ENCODE assay signal across 13 cellular contexts in genomic region chr1:95096218-95096841, GRCh38. TPM values are rescaled to one million over a fixed set of nuclear protein-coding genes. Genes with fewer than 3 reads are reported as not detected.
DNase-seq lines count a peak whose midpoint lies in the region; ATAC-seq and TF ChIP-seq lines count a peak whose summit lies in the region.
"Had no signal": no experiment of that assay in that cellular context is flagged by ENCODE, and none has a peak within 500 bp of the region (broad histone marks: within the 10 kb centered on the region; RNA-seq: fewer than 3 reads in every experiment).

No MANE protein-coding gene starts in this region.

- no peak overlapping the region for H3K4me3 ChIP-seq in liver (ENCODE audit: low read depth in 1 of 3, low read length in 3 of 3)

- no peaks in the 10 kb centered on the region for H3K9me3 Mint-ChIP-seq in activated naive CD8-positive, alpha-beta T cell treated with anti-CD3 and anti-CD28 coated beads, Interleukin-2, amount 50 U/mL, for 24 hours
- H3K9me3 Mint-ChIP-seq in T-cell: no peaks in the 10 kb centered on the region
- H3K9me3 Mint-ChIP-seq: CD4-positive, alpha-beta T cell; mesothelial cell of epicardium; T-helper 1 cell treated with Interleukin-12 subunit alpha and Interleukin-12 subunit beta and Interleukin-4 antibody, amounts not matched to agents 30 μg/mL and 1 μg/mL, for 36 hours; type B pancreatic cell had no signal

- H3K27ac Mint-ChIP-seq in activated naive CD8-positive, alpha-beta T cell treated with anti-CD3 and anti-CD28 coated beads, Interleukin-2, amount 50 U/mL, for 24 hours: no peak overlapping the region
- H3K27ac Mint-ChIP-seq in T-cell: no peak overlapping the region
- H3K27ac Mint-ChIP-seq: CD4-positive, alpha-beta T cell; mesothelial cell of epicardium; T-helper 1 cell treated with Interleukin-12 subunit alpha and Interleukin-12 subunit beta and Interleukin-4 antibody, amounts not matched to agents 30 μg/mL and 1 μg/mL, for 36 hours; type B pancreatic cell had no signal

- TF ChIP-seq CTCF in liver (IDR thresholded peaks at IDR 0.05; ENCODE audit: low read depth, low read length, missing input control): peak; percentile 7

- no peaks in the 10 kb centered on the region for H3K4me1 Mint-ChIP-seq in activated naive CD8-positive, alpha-beta T cell treated with anti-CD3 and anti-CD28 coated beads, Interleukin-2, amount 50 U/mL, for 24 hours
- no peaks in the 10 kb centered on the region for H3K4me1 Mint-ChIP-seq in T-cell
- H3K4me1 Mint-ChIP-seq: mesothelial cell of epicardium had no signal

- POLR2A ChIA-PET in T-cell (lab: Charles Lee): no interaction called here

- H3K4me1 ChIP-seq in liver (ENCODE audit: control insufficient read depth in 4 of 4, insufficient read depth in 4 of 4, low read length in 3 of 4): peaks cover 0 to 12% (median 10%) of the 10 kb centered on the region in 4 donors

- H3K9me3 ChIP-seq in liver (ENCODE audit: control insufficient read depth in 4 of 4, low read length in 3 of 4): no peaks in the 10 kb centered on the region

- DNase-seq in NCI-H2029 treated with DMSO at 0.1 percent for 48 hours (lab: John Stamatoyannopoulos, UW): no peak
- DNase-seq in activated naive CD8-positive, alpha-beta T cell treated with anti-CD3 and anti-CD28 coated beads, Interleukin-2, amount 50 U/mL, for 24 hours: no peak
- DNase-seq in T-cell: no peak
- no peak for DNase-seq in D341Med (ENCODE audit: low spot score)
- DNase-seq: CD4-positive, alpha-beta T cell; NCI-H146 had no signal

- H3K9ac ChIP-seq in liver (ENCODE audit: low read depth in 1 of 2, low read length in 2 of 2): no peak overlapping the region

- peak; percentile 23 for ATAC-seq in GM18858 (IDR thresholded peaks at IDR 0.05; ENCODE audit: unreplicated experiment)
- peak; percentile 21 for ATAC-seq in GM21737 (IDR thresholded peaks at IDR 0.05; ENCODE audit: unreplicated experiment)
- ATAC-seq in HG03558 (IDR thresholded peaks at IDR 0.05; ENCODE audit: extremely low read depth, unreplicated experiment): peak; percentile 18
- no peak for ATAC-seq in activated naive CD8-positive, alpha-beta T cell treated with anti-CD3 and anti-CD28 coated beads, Interleukin-2, amount 50 U/mL, for 24 hours
- no peak for ATAC-seq in T-cell (replicated peaks in 1 of 4)

- WGBS in liver: 38% methylated on average over 6 of the region's 6 CpGs

- H3K36me3 ChIP-seq in liver (ENCODE audit: control insufficient read depth in 4 of 4, insufficient read depth in 3 of 4, low read depth in 1 of 4, low read length in 3 of 4): no peaks in the 10 kb centered on the region

- no peaks in the 10 kb centered on the region for H3K27me3 ChIP-seq in liver (ENCODE audit: control insufficient read depth in 4 of 4, insufficient read depth in 4 of 4, low read length in 3 of 4)

- no peak overlapping the region for H3K4me3 Mint-ChIP-seq in activated naive CD8-positive, alpha-beta T cell treated with anti-CD3 and anti-CD28 coated beads, Interleukin-2, amount 50 U/mL, for 24 hours
- H3K4me3 Mint-ChIP-seq in T-cell: no peak overlapping the region
- H3K4me3 Mint-ChIP-seq: CD4-positive, alpha-beta T cell; mesothelial cell of epicardium; T-helper 1 cell treated with Interleukin-12 subunit alpha and Interleukin-12 subunit beta and Interleukin-4 antibody, amounts not matched to agents 30 μg/mL and 1 μg/mL, for 36 hours; type B pancreatic cell had no signal

- no peaks in the 10 kb centered on the region for H3K36me3 Mint-ChIP-seq in activated naive CD8-positive, alpha-beta T cell treated with anti-CD3 and anti-CD28 coated beads, Interleukin-2, amount 50 U/mL, for 24 hours (ENCODE audit: low read depth)
- no peaks in the 10 kb centered on the region for H3K36me3 Mint-ChIP-seq in T-cell
- H3K36me3 Mint-ChIP-seq: mesothelial cell of epicardium, type B pancreatic cell had no signal

- peak overlapping the region; percentile 74 to 94 for H3K27ac ChIP-seq in liver (ENCODE audit: low read depth in 1 of 2, low read length in 2 of 2)

- H3K27me3 Mint-ChIP-seq in activated naive CD8-positive, alpha-beta T cell treated with anti-CD3 and anti-CD28 coated beads, Interleukin-2, amount 50 U/mL, for 24 hours: peaks cover 14% of the 10 kb centered on the region
- peaks cover 9 to 17% of the 10 kb centered on the region in 2 donors for H3K27me3 Mint-ChIP-seq in T-cell
- H3K27me3 Mint-ChIP-seq: type B pancreatic cell had no signal

- CTCF ChIA-PET in T-cell (lab: Charles Lee): no interaction called here

- peak; percentile 52 to 54 for TF ChIP-seq RAD21 in liver (IDR thresholded peaks at IDR 0.05)

TF ChIP-seq in liver, 16 proteins besides CTCF, POLR2A, EP300 and RAD21:
- TF ChIP-seq RXRA (IDR thresholded peaks at IDR 0.05) (peak; percentile 44 to 77), GABPA (IDR thresholded peaks at IDR 0.05 in 1 of 2, conservative IDR thresholded peaks at IDR 0.05 in 1 of 2) (no peak), TAF1 (conservative IDR thresholded peaks at IDR 0.05) (peak; percentile 81), FOXA1 (IDR thresholded peaks at IDR 0.05) (no peak), JUND (IDR thresholded peaks at IDR 0.05) (peak; percentile 24 to 36), FOXA2 (IDR thresholded peaks at IDR 0.05) (peak; percentile 36), ZBTB33 (IDR thresholded peaks at IDR 0.05) (peak; percentile 69), NR2F2 (IDR thresholded peaks at IDR 0.05) (peak; percentile 13), HNF4A (conservative IDR thresholded peaks at IDR 0.05) (peak; percentile 78 to 83), YY1 (IDR thresholded peaks at IDR 0.05) (peak; percentile 15), EGR1 (IDR thresholded peaks at IDR 0.05; ENCODE audit: low read depth in 2 of 2) (peak in 1 of 2 donors; percentile 86), SP1 (IDR thresholded peaks at IDR 0.05) (peak; percentile 77), REST (IDR thresholded peaks at IDR 0.05) (peak; percentile 75), HNF4G (IDR thresholded peaks at IDR 0.05) (peak; percentile 16), MAX (IDR thresholded peaks at IDR 0.05) (peak; percentile 61)
- TF ChIP-seq, protein P1, sequence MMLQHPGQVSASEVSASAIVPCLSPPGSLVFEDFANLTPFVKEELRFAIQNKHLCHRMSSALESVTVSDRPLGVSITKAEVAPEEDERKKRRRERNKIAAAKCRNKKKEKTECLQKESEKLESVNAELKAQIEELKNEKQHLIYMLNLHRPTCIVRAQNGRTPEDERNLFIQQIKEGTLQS (IDR thresholded peaks at IDR 0.05): peak; percentile 32

RNA-seq across cellular contexts. Expression of gene TLCD4, which starts 20.8 kb away (rescaled TPM):
- total RNA-seq in liver (100 to 1,000 TPM in 1 of 2 donors, 10 to 100 TPM in 1; 78.6 to 131 TPM), T-cell (under 1 TPM; 0.09 to 0.22 (median 0.12) TPM)
- polyA plus RNA-seq in liver: 10 to 100 TPM; 24.9 to 92.7 TPM

RNA-seq across cellular contexts. Expression of gene ALG14, which starts 23.6 kb away (rescaled TPM):
- total RNA-seq in liver (1 to 10 TPM; 1.4 to 2.3 TPM), T-cell (1 to 10 TPM in 4 of 5 donors, under 1 TPM in 1; 0.40 to 2.3 (median 1.7) TPM)
- polyA plus RNA-seq in liver: 10 to 100 TPM in 1 of 2 donors, 1 to 10 TPM in 1; 1.0 to 16.6 TPM

Comparison
In these comparisons a context has a peak if more than half of its experiments do, and no peak if none do; other contexts are left out.
1. ATAC-seq: peak in GM18858 (single experiment), GM21737 (single experiment) and HG03558 (single experiment); none in activated naive CD8-positive, alpha-beta T cell treated with anti-CD3 and anti-CD28 coated beads, Interleukin-2, amount 50 U/mL, for 24 hours (single experiment) and T-cell (0 of 4).
2. RNA of gene TLCD4, which starts 20.8 kb away (total RNA-seq): 78.6 to 131 TPM in liver; 0.09 to 0.22 TPM in T-cell; every median in the first group is over 10 times any median in the second.